In genomic region chr5:18968966-18969365, GRCh38 we compare ENCODE assay signal across 18 cellular contexts.
"Had no signal": no experiment of that assay in that cellular context is flagged by ENCODE, and none has a peak within 500 bp of the region (broad histone marks: within the 10 kb centered on the region; RNA-seq: fewer than 3 reads in every experiment).

No MANE protein-coding gene starts in this region.

- H3K27ac ChIP-seq: adrenal gland, esophagus squamous epithelium, lower lobe of right lung, neutrophil, right atrium auricular region, skin epidermis, stomach, thoracic aorta, vagina, WERI-Rb-1 had no signal

- H3K4me3 ChIP-seq: adrenal gland, esophagus squamous epithelium, lower lobe of right lung, right atrium auricular region, skin epidermis, stomach, thoracic aorta, vagina had no signal

- DNase-seq: activated CD4-positive, alpha-beta T cell treated with anti-CD3 and anti-CD28 coated beads, Interleukin-2, amount 10 ng/mL, durations not matched to agents 24 days and 14 days; activated naive CD4-positive, alpha-beta T cell treated with anti-CD3 and anti-CD28 coated beads, Interleukin-2, amount 10 ng/mL, durations not matched to agents 7 days and 5 days; adrenal gland; esophagus squamous epithelium; foreskin fibroblast; immature natural killer cell; left cardiac atrium; lower lobe of right lung; naive thymus-derived CD4-positive, alpha-beta T cell; posterior cingulate gyrus; stomach; T-helper 9 cell; WERI-Rb-1 had no signal
